ENCODE assay signal across 15 cellular contexts in the genomic region with DNA sequence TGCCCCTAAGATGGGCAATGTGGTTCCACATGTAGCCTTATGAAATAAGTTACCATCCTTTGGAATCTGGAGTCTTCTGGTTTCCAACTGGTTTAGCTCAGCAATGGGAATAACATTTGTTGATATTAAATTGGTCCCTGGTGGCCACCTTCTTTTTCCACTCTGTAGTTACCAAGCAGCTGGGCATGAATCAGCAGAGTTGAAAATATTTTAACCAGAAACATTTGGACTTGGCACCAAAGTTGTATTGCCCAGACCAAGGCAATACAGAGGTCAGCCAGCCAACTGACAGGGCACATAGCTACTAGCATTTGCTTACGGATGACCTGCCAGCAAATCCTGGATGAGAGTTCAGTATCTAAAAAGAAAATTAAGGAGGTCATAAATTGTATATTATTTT. TPM values are rescaled to one million over a fixed set of nuclear protein-coding genes. Genes with fewer than 3 reads are reported as not detected.
A peak's percentile ranks its signal among the peaks of the same experiment; 100 is the strongest.
DNase-seq lines count a peak whose midpoint lies in the region; ATAC-seq and TF ChIP-seq lines count a peak whose summit lies in the region.
"Had no signal": no experiment of that assay in that cellular context is flagged by ENCODE, and none has a peak within 500 bp of the region (broad histone marks: within the 10 kb centered on the region; RNA-seq: fewer than 3 reads in every experiment).

No MANE protein-coding gene starts in this region.

- H3K9ac ChIP-seq in fibroblast of lung (ENCODE audit: insufficient read depth, low read length) (no peak overlapping the region), parathyroid adenoma (no peak overlapping the region)

- no peak overlapping the region for H3K4me3 ChIP-seq in fibroblast of lung (replicated peaks in 1 of 4; ENCODE audit: control extremely low read depth in 1 of 4, insufficient read depth in 1 of 4, low read depth in 3 of 4, low read length in 4 of 4)
- H3K4me3 ChIP-seq in parathyroid adenoma (ENCODE audit: low read depth, low read length), result no peak overlapping the region
- H3K4me3 ChIP-seq: smooth muscle cell, transverse colon had no signal

- H3K27ac ChIP-seq in fibroblast of lung (ENCODE audit: insufficient read depth, low read length) (no peak overlapping the region), parathyroid adenoma (peak overlapping the region; percentile 77)
- H3K27ac ChIP-seq: transverse colon had no signal

- no peaks in the 10 kb centered on the region for H3K4me1 ChIP-seq in fibroblast of lung (ENCODE audit: control insufficient read depth, extremely low read depth, insufficient read depth, low read length)
- peaks cover 65% of the 10 kb centered on the region for H3K4me1 ChIP-seq in parathyroid adenoma

- H4K20me1 ChIP-seq in fibroblast of lung (ENCODE audit: control insufficient read depth, extremely low read depth, insufficient read depth, low read length), result no peaks in the 10 kb centered on the region

- ATAC-seq in GM21423 (IDR thresholded peaks at IDR 0.05; ENCODE audit: unreplicated experiment), result no peak
- ATAC-seq: activated naive CD8-positive, alpha-beta T cell treated with anti-CD3 and anti-CD28 coated beads, Interleukin-2, amount 50 U/mL, for 24 hours had no signal

- peak; percentile 22 for DNase-seq in ACHN
- peak; percentile 20 for DNase-seq in HT1080 (ENCODE audit: low read depth)
- peak; percentile 5 to 35 for DNase-seq in fibroblast of lung (ENCODE audit: low read depth in 2 of 2)
- no peak for DNase-seq in NK-92 (lab: John Stamatoyannopoulos, UW; ENCODE audit: unreplicated experiment)
- DNase-seq in midbrain (lab: John Stamatoyannopoulos, UW), result no peak
- DNase-seq in DMS53 (lab: John Stamatoyannopoulos, UW), result no peak
- DNase-seq: activated CD4-positive, alpha-beta T cell treated with anti-CD3 and anti-CD28 coated beads for 1 hour; activated naive CD8-positive, alpha-beta T cell treated with anti-CD3 and anti-CD28 coated beads, Interleukin-2, amount 50 U/mL, for 24 hours; NCI-H1092; NCI-H2227 treated with DMSO at 0.1 percent for 48 hours; OCI-M1; transverse colon had no signal

- H3K9me3 ChIP-seq in fibroblast of lung (ENCODE audit: control insufficient read depth, insufficient read depth, low read depth, low read length), result no peaks in the 10 kb centered on the region
- no peaks in the 10 kb centered on the region for H3K9me3 ChIP-seq in parathyroid adenoma (ENCODE audit: control insufficient read depth, low read length)
- H3K9me3 ChIP-seq: transverse colon had no signal

- H3K36me3 ChIP-seq in fibroblast of lung (ENCODE audit: control insufficient read depth, insufficient read depth, low read length), result no peaks in the 10 kb centered on the region
- no peaks in the 10 kb centered on the region for H3K36me3 ChIP-seq in parathyroid adenoma (ENCODE audit: control insufficient read depth, insufficient read depth, low read length)
- H3K36me3 ChIP-seq: transverse colon had no signal

- H3K4me2 ChIP-seq in fibroblast of lung (ENCODE audit: extremely low read depth, insufficient read depth, low read length) (no peak overlapping the region), parathyroid adenoma (ENCODE audit: low read length) (no peak overlapping the region)
- H3K4me2 ChIP-seq: smooth muscle cell had no signal

- no peaks in the 10 kb centered on the region for H3K27me3 ChIP-seq in fibroblast of lung (ENCODE audit: control insufficient read depth, insufficient read depth, low read length)
- no peaks in the 10 kb centered on the region for H3K27me3 ChIP-seq in parathyroid adenoma (ENCODE audit: control insufficient read depth, insufficient read depth, low read length)
- H3K27me3 ChIP-seq: transverse colon had no signal

- in situ Hi-C loops in ACHN (cut with HindIII; ENCODE audit: low pct_ligation_motif_present, low pct_unique_long_range_greater_than_20kb, low sequenced_read_pairs), result no loop called here

- no peak overlapping the region for H2AFZ ChIP-seq in fibroblast of lung (ENCODE audit: low read length)
- no peak overlapping the region for H2AFZ ChIP-seq in parathyroid adenoma

- H3K79me2 ChIP-seq in fibroblast of lung (ENCODE audit: control insufficient read depth, insufficient read depth, low read length) (no peaks in the 10 kb centered on the region), parathyroid adenoma (peaks cover 31% of the 10 kb centered on the region)

- TF ChIP-seq CTCF in fibroblast of lung (conservative IDR thresholded peaks at IDR 0.05 in 1 of 2, IDR thresholded peaks at IDR 0.05 in 1 of 2; ENCODE audit: low read depth in 1 of 2, low read length in 2 of 2), result no peak
- no peak for TF ChIP-seq CTCF in parathyroid adenoma (IDR thresholded peaks at IDR 0.05)

RNA-seq across cellular contexts. Expression of a gene that starts 54.3 kb away (rescaled TPM):
- 2.7 and 4.3 TPM in 2 replicates for total RNA-seq in HT1080 (2014; rRNA removed; shearing (Covaris generic))
- polyA plus RNA-seq in HT1080 (2015; cell fraction: cytosol; rRNA removed), result 1.3 and 1.7 TPM in 2 replicates
- 2.5 and 3.5 TPM in 2 replicates for polyA plus RNA-seq in HT1080 (2015; cell fraction: nucleus; rRNA removed)
- total RNA-seq in fibroblast of lung, result 2.1 and 2.5 TPM in 2 replicates
- polyA plus RNA-seq in fibroblast of lung, result 0.33 and 0.42 TPM in 2 replicates
- 0.34 and 0.41 TPM in 2 replicates for polyA plus RNA-seq in fibroblast of lung (2012)
- polyA minus RNA-seq in fibroblast of lung (ENCODE audit: low replicate concordance), result 0.19 and 1.0 TPM in 2 replicates

Comparison
In these comparisons a context has a peak if more than half of its experiments do, and no peak if none do; other contexts are left out.
1. DNase-seq: peak in ACHN (single experiment), HT1080 (single experiment) and fibroblast of lung (2 of 2); none in NK-92 (single experiment), midbrain (single experiment) and DMS53 (single experiment).